ENCODE assay signal across 22 cellular contexts in genomic region chr14:36300337-36300736, GRCh38. TPM values are rescaled to one million over a fixed set of nuclear protein-coding genes. Genes with fewer than 3 reads are reported as not detected.
DNase-seq lines count a peak whose midpoint lies in the region; ATAC-seq, FAIRE-seq and TF ChIP-seq lines count a peak whose summit lies in the region.
"Had no signal": no experiment of that assay in that cellular context is flagged by ENCODE, and none has a peak within 500 bp of the region (broad histone marks: within the 10 kb centered on the region; RNA-seq: fewer than 3 reads in every experiment).

No MANE protein-coding gene starts in this region.

- no peak overlapping the region for H2AK5ac ChIP-seq in mesenchymal stem cell (ENCODE audit: low read length, severe bottlenecking)

- no peak overlapping the region for H3K27ac Mint-ChIP-seq in natural killer cell treated with Interleukin-12 subunit alpha and Interleukin-12 subunit beta and Interleukin-15 and Interleukin-18, amount 100 ng/mL, for 72 hours
- H3K27ac Mint-ChIP-seq: activated CD8-positive, alpha-beta T cell treated with anti-CD3 and anti-CD28 coated beads for 36 hours; activated naive CD8-positive, alpha-beta T cell; memory B cell; nephron progenitor cell; stimulated activated effector memory CD8-positive, alpha-beta T cell treated with anti-CD3 and anti-CD28 coated beads, Interleukin-12 subunit alpha, Interleukin-12 subunit beta, amount 100 ng/mL, for 72 hours; T-cell had no signal

- H3K36me3 Mint-ChIP-seq in natural killer cell treated with Interleukin-12 subunit alpha and Interleukin-12 subunit beta and Interleukin-15 and Interleukin-18, amount 100 ng/mL, for 72 hours, result peaks cover 18% of the 10 kb centered on the region

- H3K14ac ChIP-seq in mesenchymal stem cell (ENCODE audit: low read length in 2 of 2), result no peak overlapping the region

- H3K36me3 ChIP-seq in bronchial epithelial cell (ENCODE audit: control insufficient read depth, insufficient read depth, low read length) (peaks cover 3% of the 10 kb centered on the region), mesenchymal stem cell (ENCODE audit: control insufficient read depth in 1 of 2, insufficient read depth in 2 of 2, low read depth in 1 of 2, low read length in 2 of 2) (peaks cover 8 to 79% of the 10 kb centered on the region in 2 experiments), ascending aorta (peaks cover 22 to 62% of the 10 kb centered on the region in 2 donors)

- no peak overlapping the region for H2BK5ac ChIP-seq in mesenchymal stem cell (ENCODE audit: low read depth, low read length, poor library complexity, severe bottlenecking)

- no peak for FAIRE-seq in bronchial epithelial cell (lab: Jason Lieb, UNC)

- H4K8ac ChIP-seq in mesenchymal stem cell (ENCODE audit: low read length), result no peak overlapping the region

- no peak overlapping the region for H4K91ac ChIP-seq in mesenchymal stem cell (ENCODE audit: low read length)

- H3K18ac ChIP-seq in mesenchymal stem cell (ENCODE audit: low read depth in 1 of 2, low read length in 2 of 2), result no peak overlapping the region

- H3K4me1 ChIP-seq in mesenchymal stem cell (ENCODE audit: control insufficient read depth, insufficient read depth, low read depth, low read length) (no peaks in the 10 kb centered on the region), ascending aorta (peaks cover 0 to 6% of the 10 kb centered on the region in 2 donors)
- H3K4me1 ChIP-seq: psoas muscle had no signal

- no peaks in the 10 kb centered on the region for H3K27me3 Mint-ChIP-seq in natural killer cell treated with Interleukin-12 subunit alpha and Interleukin-12 subunit beta and Interleukin-15 and Interleukin-18, amount 100 ng/mL, for 72 hours
- H3K27me3 Mint-ChIP-seq: activated CD8-positive, alpha-beta T cell treated with anti-CD3 and anti-CD28 coated beads for 36 hours; activated naive CD8-positive, alpha-beta T cell; memory B cell; T-cell had no signal

- H3K9ac ChIP-seq in mesenchymal stem cell (ENCODE audit: low read length), result no peak overlapping the region
- H3K9ac ChIP-seq: KMS-11 had no signal

- no peak for TF ChIP-seq CTCF in bronchial epithelial cell (IDR thresholded peaks at IDR 0.05; ENCODE audit: insufficient read depth, low read length, severe bottlenecking)
- no peak for TF ChIP-seq CTCF in ascending aorta (IDR thresholded peaks at IDR 0.05)

- H3K9me3 ChIP-seq in mesenchymal stem cell (ENCODE audit: control insufficient read depth, low read length), result no peaks in the 10 kb centered on the region
- no peaks in the 10 kb centered on the region for H3K9me3 ChIP-seq in ascending aorta
- H3K9me3 ChIP-seq: psoas muscle had no signal

- no peak overlapping the region for H3K4me2 ChIP-seq in mesenchymal stem cell (ENCODE audit: low read length, poor library complexity, severe bottlenecking)
- H3K4me2 ChIP-seq: KMS-11 had no signal

- H3K79me1 ChIP-seq in mesenchymal stem cell (replicated peaks; ENCODE audit: low read length, poor library complexity, severe bottlenecking), result peaks cover 4% of the 10 kb centered on the region

- H2BK12ac ChIP-seq in mesenchymal stem cell (ENCODE audit: low read length in 2 of 2), result no peak overlapping the region

- H3K27ac ChIP-seq in mesenchymal stem cell (ENCODE audit: low read length, poor library complexity, severe bottlenecking) (no peak overlapping the region), ascending aorta (no peak overlapping the region)
- H3K27ac ChIP-seq: KMS-11, psoas muscle, VCaP had no signal

- H3K4me3 Mint-ChIP-seq in natural killer cell treated with Interleukin-12 subunit alpha and Interleukin-12 subunit beta and Interleukin-15 and Interleukin-18, amount 100 ng/mL, for 72 hours, result no peak overlapping the region
- H3K4me3 Mint-ChIP-seq: activated CD8-positive, alpha-beta T cell treated with anti-CD3 and anti-CD28 coated beads for 36 hours; activated naive CD8-positive, alpha-beta T cell; memory B cell; nephron progenitor cell; stimulated activated effector memory CD8-positive, alpha-beta T cell treated with anti-CD3 and anti-CD28 coated beads, Interleukin-12 subunit alpha, Interleukin-12 subunit beta, amount 100 ng/mL, for 72 hours; T-cell had no signal

- no peaks in the 10 kb centered on the region for H3K27me3 ChIP-seq in bronchial epithelial cell (ENCODE audit: control insufficient read depth, insufficient read depth, low read length)
- H3K27me3 ChIP-seq in mesenchymal stem cell (ENCODE audit: control insufficient read depth in 1 of 2, insufficient read depth in 1 of 2, low read length in 2 of 2), result no peaks in the 10 kb centered on the region
- no peaks in the 10 kb centered on the region for H3K27me3 ChIP-seq in ascending aorta

- ATAC-seq in GM18519 (IDR thresholded peaks at IDR 0.05; ENCODE audit: low FRiP score, unreplicated experiment) (peak; percentile 71), HG02884 (IDR thresholded peaks at IDR 0.05; ENCODE audit: unreplicated experiment) (peak; percentile 65), GM19035 (IDR thresholded peaks at IDR 0.05; ENCODE audit: unreplicated experiment) (no peak)
- no peak for ATAC-seq in natural killer cell treated with Interleukin-12 subunit alpha and Interleukin-12 subunit beta and Interleukin-15 and Interleukin-18, amount 100 ng/mL, for 72 hours
- ATAC-seq: activated CD8-positive, alpha-beta T cell treated with anti-CD3 and anti-CD28 coated beads for 36 hours; esophagus mucosa; psoas muscle; stimulated activated effector memory CD8-positive, alpha-beta T cell treated with anti-CD3 and anti-CD28 coated beads, Interleukin-12 subunit alpha, Interleukin-12 subunit beta, amount 100 ng/mL, for 72 hours; T-cell had no signal

- H2AFZ ChIP-seq in mesenchymal stem cell (ENCODE audit: low read depth, low read length), result no peak overlapping the region

- H3K9me3 Mint-ChIP-seq in natural killer cell treated with Interleukin-12 subunit alpha and Interleukin-12 subunit beta and Interleukin-15 and Interleukin-18, amount 100 ng/mL, for 72 hours, result no peaks in the 10 kb centered on the region
- H3K9me3 Mint-ChIP-seq: activated CD8-positive, alpha-beta T cell treated with anti-CD3 and anti-CD28 coated beads for 36 hours; memory B cell; nephron progenitor cell; stimulated activated effector memory CD8-positive, alpha-beta T cell treated with anti-CD3 and anti-CD28 coated beads, Interleukin-12 subunit alpha, Interleukin-12 subunit beta, amount 100 ng/mL, for 72 hours; T-cell had no signal

- H2BK120ac ChIP-seq in mesenchymal stem cell (ENCODE audit: low read depth, low read length), result no peak overlapping the region

- no peak overlapping the region for H2BK15ac ChIP-seq in mesenchymal stem cell (ENCODE audit: low read depth, poor library complexity, severe bottlenecking)

- DNase-seq in bronchial epithelial cell (ENCODE audit: low read depth) (peak; percentile 50), mesenchymal stem cell (peak; percentile 18), CD1c-positive myeloid dendritic cell (ENCODE audit: extremely low spot score) (no peak), ascending aorta (ENCODE audit: low spot score in 2 of 2) (no peak)
- DNase-seq in natural killer cell treated with Interleukin-12 subunit alpha and Interleukin-12 subunit beta and Interleukin-15 and Interleukin-18, amount 100 ng/mL, for 72 hours (ENCODE audit: low spot score), result no peak
- DNase-seq: activated CD8-positive, alpha-beta T cell treated with anti-CD3 and anti-CD28 coated beads for 36 hours; activated T-cell treated with anti-CD3 and anti-CD28 coated beads, Interleukin-2, amount 50 U/mL, for 48 hours; NCI-H1436; NCI-H226; nephron progenitor cell; NK-92 treated with Interleukin-12 subunit alpha and Interleukin-12 subunit beta, amount 100 ng/mL, for 24 hours; psoas muscle; T-cell had no signal

- H3K4me1 Mint-ChIP-seq in natural killer cell treated with Interleukin-12 subunit alpha and Interleukin-12 subunit beta and Interleukin-15 and Interleukin-18, amount 100 ng/mL, for 72 hours (ENCODE audit: low read depth in 2 of 2), result no peaks in the 10 kb centered on the region
- H3K4me1 Mint-ChIP-seq: memory B cell; nephron progenitor cell; stimulated activated effector memory CD8-positive, alpha-beta T cell treated with anti-CD3 and anti-CD28 coated beads, Interleukin-12 subunit alpha, Interleukin-12 subunit beta, amount 100 ng/mL, for 72 hours; T-cell had no signal

- intact Hi-C loops in ascending aorta (cut with DNase I), result no loop called here

- H3K23ac ChIP-seq in mesenchymal stem cell (ENCODE audit: low read length in 2 of 2), result no peak overlapping the region

- no peak overlapping the region for H3K4ac ChIP-seq in mesenchymal stem cell (ENCODE audit: low read depth in 1 of 2, low read length in 2 of 2)

- no peak overlapping the region for H3K4me3 ChIP-seq in bronchial epithelial cell (ENCODE audit: low read depth, low read length)
- H3K4me3 ChIP-seq in mesenchymal stem cell (ENCODE audit: insufficient read depth in 1 of 2, low read depth in 1 of 2, low read length in 2 of 2), result no peak overlapping the region
- H3K4me3 ChIP-seq in ascending aorta, result no peak overlapping the region
- H3K4me3 ChIP-seq: psoas muscle had no signal

RNA-seq across cellular contexts. Expression of gene MBIP, which starts 20.1 kb away (rescaled TPM):
- 5.8 and 6.8 TPM in 2 replicates for total RNA-seq in bronchial epithelial cell
- polyA plus RNA-seq in mesenchymal stem cell (2013, experiment 1 of 2), result 23.4 TPM
- 25.4 TPM for polyA plus RNA-seq in mesenchymal stem cell (2013, experiment 2 of 2)
- total RNA-seq in ascending aorta, result 2.2 TPM
- 10 to 100 TPM; 20.2 to 24.5 TPM for total RNA-seq in natural killer cell treated with Interleukin-12 subunit alpha and Interleukin-12 subunit beta and Interleukin-15 and Interleukin-18, amount 100 ng/mL, for 72 hours

Comparison
In these comparisons a context has a peak if more than half of its experiments do, and no peak if none do; other contexts are left out.
1. ATAC-seq: peak in GM18519 (single experiment) and HG02884 (single experiment); none in natural killer cell treated with Interleukin-12 subunit alpha and Interleukin-12 subunit beta and Interleukin-15 and Interleukin-18, amount 100 ng/mL, for 72 hours (0 of 2) and GM19035 (single experiment).
2. DNase-seq: peak in bronchial epithelial cell (single experiment) and mesenchymal stem cell (single experiment); none in CD1c-positive myeloid dendritic cell (single experiment), ascending aorta (0 of 2) and natural killer cell treated with Interleukin-12 subunit alpha and Interleukin-12 subunit beta and Interleukin-15 and Interleukin-18, amount 100 ng/mL, for 72 hours (single experiment).